8 cellular contexts compared by ENCODE assay signal in the genomic region with DNA sequence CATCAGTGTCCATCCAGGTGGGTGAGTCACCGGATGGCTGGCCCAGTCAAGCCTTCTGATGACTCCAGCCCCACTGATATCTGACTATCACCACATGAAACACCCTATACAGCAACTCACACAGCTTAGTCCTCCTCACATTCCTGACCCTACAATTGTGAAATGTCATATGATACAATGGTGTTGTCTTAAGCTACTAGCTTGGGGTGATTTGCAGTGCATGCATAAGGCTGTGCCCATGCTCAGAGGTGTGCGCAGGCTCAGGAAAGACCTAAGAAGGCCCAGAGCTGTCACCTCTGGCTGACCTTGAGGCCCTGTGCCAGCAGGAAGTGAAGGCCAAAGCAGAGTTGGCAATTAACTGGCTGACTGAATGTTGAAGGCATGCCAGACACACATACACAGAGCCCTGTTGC. TPM values are rescaled to one million over a fixed set of nuclear protein-coding genes. Genes with fewer than 3 reads are reported as not detected.
DNase-seq lines count a peak whose midpoint lies in the region; FAIRE-seq and TF ChIP-seq lines count a peak whose summit lies in the region.
"Had no signal": no experiment of that assay in that cellular context is flagged by ENCODE, and none has a peak within 500 bp of the region (broad histone marks: within the 10 kb centered on the region; RNA-seq: fewer than 3 reads in every experiment).

No MANE protein-coding gene starts in this region.

- H3K79me2 ChIP-seq in osteoblast (ENCODE audit: insufficient read depth, low read length): no peaks in the 10 kb centered on the region

- no peaks in the 10 kb centered on the region for H3K36me3 ChIP-seq in osteoblast (ENCODE audit: insufficient read depth, low read length)

- H2AFZ ChIP-seq in osteoblast (ENCODE audit: low read length): no peak overlapping the region

- no peak for DNase-seq in GM12892 (ENCODE audit: insufficient read length)
- DNase-seq in NCI-H226: peak; percentile 53
- DNase-seq in dermis microvascular lymphatic vessel endothelial cell (ENCODE audit: low read depth in 2 of 2): peak; percentile 71 to 74
- peak; percentile 35 for DNase-seq in osteoblast (ENCODE audit: insufficient read length, low spot score, missing footprints)
- DNase-seq in stimulated activated CD4-positive, alpha-beta T cell treated with anti-CD3 and anti-CD28 coated beads, Interleukin-15, amount 100 ng/mL, for 24 hours: no peak
- no peak for DNase-seq in stimulated activated CD4-positive, alpha-beta T cell treated with anti-CD3 and anti-CD28 coated beads, Interleukin-2, amount 100 ng/mL, for 48 hours
- no peak for DNase-seq in NCI-H1694 (lab: John Stamatoyannopoulos, UW)
- DNase-seq: NCI-H774 had no signal

- no peak overlapping the region for H3K4me3 ChIP-seq in osteoblast (ENCODE audit: insufficient read depth, low read length)

- H3K27me3 ChIP-seq in osteoblast (ENCODE audit: insufficient read depth, low read length): no peaks in the 10 kb centered on the region

- no peak overlapping the region for H3K27ac ChIP-seq in osteoblast (ENCODE audit: low read depth, low read length)

- H3K9me3 ChIP-seq in osteoblast (ENCODE audit: low read depth, low read length): no peaks in the 10 kb centered on the region

- no peak for TF ChIP-seq POLR2A in GM12892 (IDR thresholded peaks at IDR 0.05; ENCODE audit: low read depth, low read length)

- no peak for TF ChIP-seq CTCF in osteoblast (IDR thresholded peaks at IDR 0.05; ENCODE audit: extremely low read depth, low read depth, low read length)

- no peak overlapping the region for H3K4me2 ChIP-seq in osteoblast (ENCODE audit: insufficient read depth, low read length)

- FAIRE-seq in GM12892 (lab: Jason Lieb, UNC): peak; percentile 17

- no peaks in the 10 kb centered on the region for H4K20me1 ChIP-seq in osteoblast (ENCODE audit: insufficient read depth, low read length)

- H3K4me1 ChIP-seq in osteoblast (ENCODE audit: insufficient read depth, low read length): no peaks in the 10 kb centered on the region

RNA-seq across cellular contexts. Expression of a gene that starts 21.5 kb away (rescaled TPM):
- polyA plus RNA-seq in GM12892 (2012; ENCODE audit: missing spikeins): 54.7 TPM
- total RNA-seq in dermis microvascular lymphatic vessel endothelial cell (2.3 and 4.9 TPM in 2 replicates), osteoblast (0.72 and 0.88 TPM in 2 replicates)

Comparison
In these comparisons a context has a peak if more than half of its experiments do, and no peak if none do; other contexts are left out.
1. DNase-seq: peak in NCI-H226 (single experiment), dermis microvascular lymphatic vessel endothelial cell (2 of 2) and osteoblast (single experiment); none in GM12892 (single experiment), stimulated activated CD4-positive, alpha-beta T cell treated with anti-CD3 and anti-CD28 coated beads, Interleukin-15, amount 100 ng/mL, for 24 hours (single experiment), stimulated activated CD4-positive, alpha-beta T cell treated with anti-CD3 and anti-CD28 coated beads, Interleukin-2, amount 100 ng/mL, for 48 hours (0 of 2) and NCI-H1694 (single experiment).